ENCODE assay signal across 1 cellular context in the genomic region with DNA sequence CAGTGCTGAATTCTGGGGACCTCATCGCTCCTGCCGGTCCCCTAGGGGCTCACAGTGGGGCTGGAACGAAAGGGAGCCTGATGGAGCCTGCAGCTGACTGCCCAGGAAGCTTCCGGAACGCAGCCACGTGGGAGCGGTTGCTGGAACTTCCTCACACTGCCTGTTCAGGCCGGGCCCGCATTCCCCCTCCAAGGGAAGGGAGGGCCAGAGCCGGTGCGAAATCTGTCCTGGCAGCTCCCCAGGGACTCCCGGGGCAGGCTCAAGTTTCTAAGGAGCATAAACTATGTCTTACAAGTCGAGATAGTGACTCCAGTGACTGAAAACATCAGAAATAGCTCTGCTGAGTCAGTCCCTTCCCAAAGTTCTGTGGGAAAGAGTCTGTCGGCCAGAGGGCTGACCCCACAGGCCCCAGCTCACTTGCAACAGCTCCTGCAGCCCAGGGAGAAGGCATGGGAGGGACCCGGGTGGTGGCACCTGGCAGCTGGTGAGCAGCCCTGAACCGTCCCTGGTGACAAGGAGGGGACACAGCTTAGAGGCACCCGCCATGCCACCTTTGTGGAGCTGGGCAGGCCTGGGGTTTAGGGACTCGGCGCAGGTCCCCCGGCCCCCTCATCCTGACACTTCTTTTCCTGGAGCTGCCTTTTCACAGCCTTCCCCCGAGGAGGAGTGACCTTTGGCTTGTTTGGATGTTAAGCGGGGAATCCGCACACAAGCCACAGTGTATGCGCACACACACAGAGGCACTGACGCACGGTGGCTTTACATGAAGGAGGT.
A peak's percentile ranks its signal among the peaks of the same experiment; 100 is the strongest.
TF ChIP-seq lines count a peak whose summit lies in the region.

No MANE protein-coding gene starts in this region.

TF ChIP-seq in K562, 482 proteins besides CTCF, POLR2A, EP300 and RAD21 (continued from another document and continues in another):
- TF ChIP-seq HINFP (tag; conservative IDR thresholded peaks at IDR 0.05; ENCODE audit: low read depth) (no peak), HES1 (IDR thresholded peaks at IDR 0.05; ENCODE audit: low read depth) (no peak), NFE2L1 (tag; IDR thresholded peaks at IDR 0.05; ENCODE audit: borderline replicate concordance, low read depth) (no peak), ZBTB8A (IDR thresholded peaks at IDR 0.05; ENCODE audit: partially characterized antibody) (no peak), TAF7 (tag; IDR thresholded peaks at IDR 0.05) (0 out of 2 replicates have a peak, but pooled peaks have one; percentile 13), KLF1 (tag; IDR thresholded peaks at IDR 0.05) (no peak), CBFB (CRISPR knock-in tag; IDR thresholded peaks at IDR 0.05) (no peak), CHD1 (IDR thresholded peaks at IDR 0.05; ENCODE audit: low read length) (no peak), HNRNPUL1 (IDR thresholded peaks at IDR 0.05; ENCODE audit: low read length) (no peak), HOXB6 (CRISPR knock-in tag; IDR thresholded peaks at IDR 0.05; ENCODE audit: borderline replicate concordance) (no peak), ESRRA (IDR thresholded peaks at IDR 0.05; ENCODE audit: borderline replicate concordance, low read depth) (no peak), SNIP1 (IDR thresholded peaks at IDR 0.05; ENCODE audit: low read depth) (no peak), NR2F6 (CRISPR knock-in tag; IDR thresholded peaks at IDR 0.05) (no peak), MTA1 (IDR thresholded peaks at IDR 0.05; ENCODE audit: borderline replicate concordance) (no peak), RFX1 (IDR thresholded peaks at IDR 0.05) (no peak), ZNF263 (CRISPR knock-in tag; IDR thresholded peaks at IDR 0.05; ENCODE audit: borderline replicate concordance) (peak; percentile 52; the same call in 1 of the 2 replicates), NFIX (CRISPR knock-in tag; IDR thresholded peaks at IDR 0.05; ENCODE audit: low read depth) (no peak), SMAD3 (CRISPR knock-in tag; conservative IDR thresholded peaks at IDR 0.05) (no peak), RBM14 (IDR thresholded peaks at IDR 0.05; ENCODE audit: borderline replicate concordance, insufficient read depth, low read depth, low read length) (no peak), PTRF (tag; IDR thresholded peaks at IDR 0.05) (no peak), ZNF696 (CRISPR knock-in tag; conservative IDR thresholded peaks at IDR 0.05) (no peak), SREBF1 (IDR thresholded peaks at IDR 0.05; ENCODE audit: borderline replicate concordance, low read depth, low read length) (no peak), FOXM1 (IDR thresholded peaks at IDR 0.05; ENCODE audit: low read depth) (no peak), FOXM1 (CRISPR knock-in tag; IDR thresholded peaks at IDR 0.05; ENCODE audit: low read depth) (no peak), PML (IDR thresholded peaks at IDR 0.05; ENCODE audit: low read length) (no peak; the same call in 1 of the 2 replicates), ZNF175 (CRISPR knock-in tag; IDR thresholded peaks at IDR 0.05; ENCODE audit: low read depth) (peak; percentile 71), TAL1 (IDR thresholded peaks at IDR 0.05) (no peak), FOXK1 (CRISPR knock-in tag; IDR thresholded peaks at IDR 0.05; ENCODE audit: borderline replicate concordance) (no peak), DLX4 (CRISPR knock-in tag; IDR thresholded peaks at IDR 0.05) (no peak), ZNF507 (tag; conservative IDR thresholded peaks at IDR 0.05) (no peak), ZNF143 (CRISPR knock-in tag; IDR thresholded peaks at IDR 0.05) (no peak), GABPA (tag; conservative IDR thresholded peaks at IDR 0.05; ENCODE audit: low read depth) (peak; percentile 52), ELF1 (tag; IDR thresholded peaks at IDR 0.05) (peak; percentile 77), ZNF133 (CRISPR knock-in tag; IDR thresholded peaks at IDR 0.05) (no peak), ILF3 (IDR thresholded peaks at IDR 0.05; ENCODE audit: borderline replicate concordance) (no peak), FOXK2 (conservative IDR thresholded peaks at IDR 0.05 in 1 of 2, IDR thresholded peaks at IDR 0.05 in 1 of 2; ENCODE audit: low read depth in 2 of 2) (no peak), ZNF445 (CRISPR knock-in tag; IDR thresholded peaks at IDR 0.05; ENCODE audit: low read depth) (no peak), U2AF1 (optimal IDR thresholded peaks at IDR 0.05; ENCODE audit: low read depth, low read length) (no peak), TEAD2 (tag; IDR thresholded peaks at IDR 0.05) (no peak), RUNX1 (IDR thresholded peaks at IDR 0.05; ENCODE audit: low read depth) (no peak), KDM1A (IDR thresholded peaks at IDR 0.05) (no peak), HDAC1 (IDR thresholded peaks at IDR 0.05) (peak in 1 of 2 experiments; percentile 48; a peak in 2 of 4 replicates), EZH2 (IDR thresholded peaks at IDR 0.05; ENCODE audit: borderline replicate concordance, low read depth, low read length) (no peak), KAT2B (IDR thresholded peaks at IDR 0.05; ENCODE audit: low read depth, low read length) (no peak), ZC3H4 (CRISPR knock-in tag; IDR thresholded peaks at IDR 0.05; ENCODE audit: borderline replicate concordance) (no peak), PHF20 (IDR thresholded peaks at IDR 0.05; ENCODE audit: partially characterized antibody) (no peak), ZNF551 (CRISPR knock-in tag; IDR thresholded peaks at IDR 0.05) (no peak), ZNF217 (CRISPR knock-in tag; IDR thresholded peaks at IDR 0.05) (no peak), NRF1 (conservative IDR thresholded peaks at IDR 0.05 in 1 of 2, IDR thresholded peaks at IDR 0.05 in 1 of 2) (peak; percentile 68 to 69), PHB (CRISPR knock-in tag; IDR thresholded peaks at IDR 0.05) (no peak), RBFOX2 (IDR thresholded peaks at IDR 0.05; ENCODE audit: low read depth, low read length) (peak; percentile 79), RB1 (IDR thresholded peaks at IDR 0.05; ENCODE audit: low read depth) (no peak; the same call in 1 of the 2 replicates), CEBPB (tag; IDR thresholded peaks at IDR 0.05) (no peak), NBN (IDR thresholded peaks at IDR 0.05; ENCODE audit: low read depth) (peak; percentile 60; the same call in 1 of the 2 replicates), ZNF316 (IDR thresholded peaks at IDR 0.05) (peak; percentile 78), ETV1 (tag; conservative IDR thresholded peaks at IDR 0.05; ENCODE audit: low read depth) (peak; percentile 88), MTA3 (IDR thresholded peaks at IDR 0.05; ENCODE audit: borderline replicate concordance) (no peak)
- TF ChIP-seq, protein P1, sequence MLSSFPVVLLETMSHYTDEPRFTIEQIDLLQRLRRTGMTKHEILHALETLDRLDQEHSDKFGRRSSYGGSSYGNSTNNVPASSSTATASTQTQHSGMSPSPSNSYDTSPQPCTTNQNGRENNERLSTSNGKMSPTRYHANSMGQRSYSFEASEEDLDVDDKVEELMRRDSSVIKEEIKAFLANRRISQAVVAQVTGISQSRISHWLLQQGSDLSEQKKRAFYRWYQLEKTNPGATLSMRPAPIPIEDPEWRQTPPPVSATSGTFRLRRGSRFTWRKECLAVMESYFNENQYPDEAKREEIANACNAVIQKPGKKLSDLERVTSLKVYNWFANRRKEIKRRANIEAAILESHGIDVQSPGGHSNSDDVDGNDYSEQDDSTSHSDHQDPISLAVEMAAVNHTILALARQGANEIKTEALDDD (IDR thresholded peaks at IDR 0.05) = no peak
- TF ChIP-seq, protein P2, sequence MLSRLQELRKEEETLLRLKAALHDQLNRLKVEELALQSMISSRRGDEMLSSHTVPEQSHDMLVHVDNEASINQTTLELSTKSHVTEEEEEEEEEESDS (CRISPR knock-in tag; IDR thresholded peaks at IDR 0.05) = no peak
- TF ChIP-seq, protein P3, sequence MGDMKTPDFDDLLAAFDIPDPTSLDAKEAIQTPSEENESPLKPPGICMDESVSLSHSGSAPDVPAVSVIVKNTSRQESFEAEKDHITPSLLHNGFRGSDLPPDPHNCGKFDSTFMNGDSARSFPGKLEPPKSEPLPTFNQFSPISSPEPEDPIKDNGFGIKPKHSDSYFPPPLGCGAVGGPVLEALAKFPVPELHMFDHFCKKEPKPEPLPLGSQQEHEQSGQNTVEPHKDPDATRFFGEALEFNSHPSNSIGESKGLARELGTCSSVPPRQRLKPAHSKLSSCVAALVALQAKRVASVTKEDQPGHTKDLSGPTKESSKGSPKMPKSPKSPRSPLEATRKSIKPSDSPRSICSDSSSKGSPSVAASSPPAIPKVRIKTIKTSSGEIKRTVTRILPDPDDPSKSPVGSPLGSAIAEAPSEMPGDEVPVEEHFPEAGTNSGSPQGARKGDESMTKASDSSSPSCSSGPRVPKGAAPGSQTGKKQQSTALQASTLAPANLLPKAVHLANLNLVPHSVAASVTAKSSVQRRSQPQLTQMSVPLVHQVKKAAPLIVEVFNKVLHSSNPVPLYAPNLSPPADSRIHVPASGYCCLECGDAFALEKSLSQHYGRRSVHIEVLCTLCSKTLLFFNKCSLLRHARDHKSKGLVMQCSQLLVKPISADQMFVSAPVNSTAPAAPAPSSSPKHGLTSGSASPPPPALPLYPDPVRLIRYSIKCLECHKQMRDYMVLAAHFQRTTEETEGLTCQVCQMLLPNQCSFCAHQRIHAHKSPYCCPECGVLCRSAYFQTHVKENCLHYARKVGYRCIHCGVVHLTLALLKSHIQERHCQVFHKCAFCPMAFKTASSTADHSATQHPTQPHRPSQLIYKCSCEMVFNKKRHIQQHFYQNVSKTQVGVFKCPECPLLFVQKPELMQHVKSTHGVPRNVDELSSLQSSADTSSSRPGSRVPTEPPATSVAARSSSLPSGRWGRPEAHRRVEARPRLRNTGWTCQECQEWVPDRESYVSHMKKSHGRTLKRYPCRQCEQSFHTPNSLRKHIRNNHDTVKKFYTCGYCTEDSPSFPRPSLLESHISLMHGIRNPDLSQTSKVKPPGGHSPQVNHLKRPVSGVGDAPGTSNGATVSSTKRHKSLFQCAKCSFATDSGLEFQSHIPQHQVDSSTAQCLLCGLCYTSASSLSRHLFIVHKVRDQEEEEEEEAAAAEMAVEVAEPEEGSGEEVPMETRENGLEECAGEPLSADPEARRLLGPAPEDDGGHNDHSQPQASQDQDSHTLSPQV (IDR thresholded peaks at IDR 0.05) = peak; percentile 94
- TF ChIP-seq, protein P4, sequence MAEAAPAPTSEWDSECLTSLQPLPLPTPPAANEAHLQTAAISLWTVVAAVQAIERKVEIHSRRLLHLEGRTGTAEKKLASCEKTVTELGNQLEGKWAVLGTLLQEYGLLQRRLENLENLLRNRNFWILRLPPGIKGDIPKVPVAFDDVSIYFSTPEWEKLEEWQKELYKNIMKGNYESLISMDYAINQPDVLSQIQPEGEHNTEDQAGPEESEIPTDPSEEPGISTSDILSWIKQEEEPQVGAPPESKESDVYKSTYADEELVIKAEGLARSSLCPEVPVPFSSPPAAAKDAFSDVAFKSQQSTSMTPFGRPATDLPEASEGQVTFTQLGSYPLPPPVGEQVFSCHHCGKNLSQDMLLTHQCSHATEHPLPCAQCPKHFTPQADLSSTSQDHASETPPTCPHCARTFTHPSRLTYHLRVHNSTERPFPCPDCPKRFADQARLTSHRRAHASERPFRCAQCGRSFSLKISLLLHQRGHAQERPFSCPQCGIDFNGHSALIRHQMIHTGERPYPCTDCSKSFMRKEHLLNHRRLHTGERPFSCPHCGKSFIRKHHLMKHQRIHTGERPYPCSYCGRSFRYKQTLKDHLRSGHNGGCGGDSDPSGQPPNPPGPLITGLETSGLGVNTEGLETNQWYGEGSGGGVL (CRISPR knock-in tag; IDR thresholded peaks at IDR 0.05) = no peak
- TF ChIP-seq, protein P5, sequence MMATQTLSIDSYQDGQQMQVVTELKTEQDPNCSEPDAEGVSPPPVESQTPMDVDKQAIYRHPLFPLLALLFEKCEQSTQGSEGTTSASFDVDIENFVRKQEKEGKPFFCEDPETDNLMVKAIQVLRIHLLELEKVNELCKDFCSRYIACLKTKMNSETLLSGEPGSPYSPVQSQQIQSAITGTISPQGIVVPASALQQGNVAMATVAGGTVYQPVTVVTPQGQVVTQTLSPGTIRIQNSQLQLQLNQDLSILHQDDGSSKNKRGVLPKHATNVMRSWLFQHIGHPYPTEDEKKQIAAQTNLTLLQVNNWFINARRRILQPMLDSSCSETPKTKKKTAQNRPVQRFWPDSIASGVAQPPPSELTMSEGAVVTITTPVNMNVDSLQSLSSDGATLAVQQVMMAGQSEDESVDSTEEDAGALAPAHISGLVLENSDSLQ (IDR thresholded peaks at IDR 0.05) = 0 out of 2 replicates have a peak, but pooled peaks have one; percentile 10
- TF ChIP-seq, protein P6, sequence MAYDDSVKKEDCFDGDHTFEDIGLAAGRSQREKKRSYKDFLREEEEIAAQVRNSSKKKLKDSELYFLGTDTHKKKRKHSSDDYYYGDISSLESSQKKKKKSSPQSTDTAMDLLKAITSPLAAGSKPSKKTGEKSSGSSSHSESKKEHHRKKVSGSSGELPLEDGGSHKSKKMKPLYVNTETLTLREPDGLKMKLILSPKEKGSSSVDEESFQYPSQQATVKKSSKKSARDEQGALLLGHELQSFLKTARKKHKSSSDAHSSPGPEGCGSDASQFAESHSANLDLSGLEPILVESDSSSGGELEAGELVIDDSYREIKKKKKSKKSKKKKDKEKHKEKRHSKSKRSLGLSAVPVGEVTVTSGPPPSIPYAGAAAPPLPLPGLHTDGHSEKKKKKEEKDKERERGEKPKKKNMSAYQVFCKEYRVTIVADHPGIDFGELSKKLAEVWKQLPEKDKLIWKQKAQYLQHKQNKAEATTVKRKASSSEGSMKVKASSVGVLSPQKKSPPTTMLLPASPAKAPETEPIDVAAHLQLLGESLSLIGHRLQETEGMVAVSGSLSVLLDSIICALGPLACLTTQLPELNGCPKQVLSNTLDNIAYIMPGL (CRISPR knock-in tag; IDR thresholded peaks at IDR 0.05) = no peak
